21 cellular contexts compared by ENCODE assay signal in the genomic region with DNA sequence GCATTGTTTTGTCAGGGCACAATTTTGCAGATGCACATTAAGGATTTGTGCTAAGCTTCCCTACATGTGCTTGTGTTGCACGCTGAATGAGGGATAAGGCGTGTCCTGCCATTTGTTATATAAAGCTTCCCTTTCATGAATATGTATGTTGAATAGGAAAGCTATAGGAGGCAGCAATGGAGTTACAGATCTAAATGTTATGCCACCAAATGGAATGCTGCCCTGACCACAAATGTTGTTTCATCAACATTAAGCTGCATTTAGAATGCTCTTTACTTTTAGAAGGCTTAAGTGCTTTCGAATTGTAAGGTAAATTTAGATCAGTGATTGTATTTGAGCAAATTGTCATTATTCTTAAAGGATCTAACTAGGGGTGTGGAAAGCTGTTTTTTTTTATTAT.
"Had no signal": no experiment of that assay in that cellular context is flagged by ENCODE, and none has a peak within 500 bp of the region (broad histone marks: within the 10 kb centered on the region; RNA-seq: fewer than 3 reads in every experiment).

No MANE protein-coding gene starts in this region.

- H3K9me3 ChIP-seq: gastrocnemius medialis, neutrophil, stomach, tibial artery had no signal

- H3K9me3 Mint-ChIP-seq: natural killer cell treated with Interleukin-12 subunit alpha and Interleukin-12 subunit beta and Interleukin-15 and Interleukin-18, amount 100 ng/mL, for 72 hours; stimulated activated effector memory CD8-positive, alpha-beta T cell treated with anti-CD3 and anti-CD28 coated beads, Interleukin-12 subunit alpha, Interleukin-12 subunit beta, amount 100 ng/mL, for 72 hours had no signal

- H3K4me3 ChIP-seq: coronary artery, gastrocnemius medialis, lung, stomach, tibial artery had no signal

- H3K27ac ChIP-seq: coronary artery, gastrocnemius medialis, neutrophil, parathyroid adenoma, stomach, tibial artery had no signal

- H3K36me3 Mint-ChIP-seq: natural killer cell treated with Interleukin-12 subunit alpha and Interleukin-12 subunit beta and Interleukin-15 and Interleukin-18, amount 100 ng/mL, for 72 hours; stimulated activated effector memory CD8-positive, alpha-beta T cell treated with anti-CD3 and anti-CD28 coated beads, Interleukin-12 subunit alpha, Interleukin-12 subunit beta, amount 100 ng/mL, for 72 hours had no signal

- H3K36me3 ChIP-seq: gastrocnemius medialis, neutrophil, stomach, tibial artery had no signal

- H3K27ac Mint-ChIP-seq: memory B cell; natural killer cell treated with Interleukin-12 subunit alpha and Interleukin-12 subunit beta and Interleukin-15 and Interleukin-18, amount 100 ng/mL, for 72 hours; stimulated activated effector memory CD8-positive, alpha-beta T cell treated with anti-CD3 and anti-CD28 coated beads, Interleukin-12 subunit alpha, Interleukin-12 subunit beta, amount 100 ng/mL, for 72 hours; type B pancreatic cell had no signal

- H3K4me3 Mint-ChIP-seq: memory B cell; natural killer cell treated with Interleukin-12 subunit alpha and Interleukin-12 subunit beta and Interleukin-15 and Interleukin-18, amount 100 ng/mL, for 72 hours; neural crest cell; stimulated activated effector memory CD8-positive, alpha-beta T cell treated with anti-CD3 and anti-CD28 coated beads, Interleukin-12 subunit alpha, Interleukin-12 subunit beta, amount 100 ng/mL, for 72 hours; type B pancreatic cell had no signal

- ATAC-seq: gastrocnemius medialis; natural killer cell treated with Interleukin-12 subunit alpha and Interleukin-12 subunit beta and Interleukin-15 and Interleukin-18, amount 100 ng/mL, for 72 hours; sciatic nerve; stimulated activated effector memory CD8-positive, alpha-beta T cell treated with anti-CD3 and anti-CD28 coated beads, Interleukin-12 subunit alpha, Interleukin-12 subunit beta, amount 100 ng/mL, for 72 hours had no signal

- H3K4me1 ChIP-seq: gastrocnemius medialis, parathyroid adenoma, stomach, tibial artery had no signal

- DNase-seq: dermis blood vessel endothelial cell; effector memory CD4-positive, alpha-beta T cell; erythroblast; gastrocnemius medialis; head of caudate nucleus; stimulated activated CD4-positive, alpha-beta T cell treated with anti-CD3 and anti-CD28 coated beads, Interleukin-2, amount 100 ng/mL, for 24 hours; stimulated activated CD4-positive, alpha-beta T cell treated with anti-CD3 and anti-CD28 coated beads, Interleukin-4, amount 100 ng/mL, for 24 hours; stimulated activated naive CD4-positive, alpha-beta T cell treated with Interleukin-2 at 50 U/mL for 16 hours; stomach; tibial artery had no signal

- H3K27me3 Mint-ChIP-seq: progenitor cell of endocrine pancreas, type B pancreatic cell had no signal

- H3K4me1 Mint-ChIP-seq: memory B cell; neural crest cell; stimulated activated effector memory CD8-positive, alpha-beta T cell treated with anti-CD3 and anti-CD28 coated beads, Interleukin-12 subunit alpha, Interleukin-12 subunit beta, amount 100 ng/mL, for 72 hours had no signal

- H3K27me3 ChIP-seq: gastrocnemius medialis, neutrophil, stomach, tibial artery had no signal
